19 cellular contexts compared by ENCODE assay signal in the genomic region with DNA sequence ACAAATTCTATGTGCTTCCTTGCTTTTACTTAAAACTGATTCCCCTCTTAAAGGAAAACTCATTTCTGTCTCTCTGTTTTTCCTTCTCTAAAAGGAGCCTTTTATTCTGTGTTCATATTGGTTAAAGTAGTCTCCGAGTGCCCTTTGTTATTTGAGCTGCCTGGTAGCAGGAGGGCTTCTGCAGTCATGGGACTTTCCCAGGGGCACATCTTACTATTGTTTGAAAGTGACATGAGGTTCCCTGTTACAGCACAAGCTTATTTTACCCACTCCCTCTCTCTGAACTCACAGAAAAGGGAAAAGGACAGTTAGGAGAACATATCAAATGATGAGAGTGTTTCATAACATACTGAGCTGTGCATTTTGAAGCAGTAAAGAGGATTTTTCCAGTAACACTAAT. TPM values are rescaled to one million over a fixed set of nuclear protein-coding genes. Genes with fewer than 3 reads are reported as not detected.
DNase-seq lines count a peak whose midpoint lies in the region; ATAC-seq, FAIRE-seq and TF ChIP-seq lines count a peak whose summit lies in the region.
"Had no signal": no experiment of that assay in that cellular context is flagged by ENCODE, and none has a peak within 500 bp of the region (broad histone marks: within the 10 kb centered on the region; RNA-seq: fewer than 3 reads in every experiment).

No MANE protein-coding gene starts in this region.

- peaks cover 60% of the 10 kb centered on the region for H3K4me1 ChIP-seq in KMS-11 (ENCODE audit: low read depth, poor library complexity, severe bottlenecking)

- H3K27me3 ChIP-seq in KMS-11 (ENCODE audit: insufficient read depth, low read depth): no peaks in the 10 kb centered on the region

- peaks cover 2% of the 10 kb centered on the region; the same call in 1 of the 2 replicates for H3K27me3 Mint-ChIP-seq in HFFc6 (ENCODE audit: insufficient read depth)
- H3K27me3 Mint-ChIP-seq in activated T-cell treated with anti-CD3 and anti-CD28 coated beads, Interleukin-2, amount 50 U/mL, for 72 hours (ENCODE audit: low read depth): no peaks in the 10 kb centered on the region
- H3K27me3 Mint-ChIP-seq: activated T-helper 17 cell treated with anti-CD3 and anti-CD28 coated beads, Interleukin-2, amount 50 U/mL, for 72 hours had no signal

- no peaks in the 10 kb centered on the region for H4K20me1 ChIP-seq in KMS-11 (ENCODE audit: insufficient read depth)

- no peaks in the 10 kb centered on the region for H3K36me3 ChIP-seq in KMS-11 (ENCODE audit: insufficient read depth)

- H3K27ac Mint-ChIP-seq in HFFc6: no peak overlapping the region
- H3K27ac Mint-ChIP-seq in activated T-cell treated with anti-CD3 and anti-CD28 coated beads, Interleukin-2, amount 50 U/mL, for 72 hours: no peak overlapping the region
- H3K27ac Mint-ChIP-seq: activated T-helper 17 cell treated with anti-CD3 and anti-CD28 coated beads, Interleukin-2, amount 50 U/mL, for 72 hours; T-helper 17 cell had no signal

- H3K4me1 Mint-ChIP-seq in HFFc6 (ENCODE audit: low read depth): no peaks in the 10 kb centered on the region
- peaks cover 10% of the 10 kb centered on the region for H3K4me1 Mint-ChIP-seq in activated T-cell treated with anti-CD3 and anti-CD28 coated beads, Interleukin-2, amount 50 U/mL, for 72 hours (ENCODE audit: low read depth)
- H3K4me1 Mint-ChIP-seq: activated T-helper 17 cell treated with anti-CD3 and anti-CD28 coated beads, Interleukin-2, amount 50 U/mL, for 72 hours; T-helper 17 cell had no signal

- no peak overlapping the region for H3K4me3 Mint-ChIP-seq in HFFc6
- H3K4me3 Mint-ChIP-seq in activated T-cell treated with anti-CD3 and anti-CD28 coated beads, Interleukin-2, amount 50 U/mL, for 72 hours: no peak overlapping the region
- H3K4me3 Mint-ChIP-seq: activated T-helper 17 cell treated with anti-CD3 and anti-CD28 coated beads, Interleukin-2, amount 50 U/mL, for 72 hours; T-helper 17 cell had no signal

- peaks cover 11% of the 10 kb centered on the region for H3K36me3 Mint-ChIP-seq in HFFc6 (ENCODE audit: low read depth)
- no peaks in the 10 kb centered on the region for H3K36me3 Mint-ChIP-seq in activated T-cell treated with anti-CD3 and anti-CD28 coated beads, Interleukin-2, amount 50 U/mL, for 72 hours (ENCODE audit: insufficient read depth in 2 of 2)

- no peaks in the 10 kb centered on the region for H3K79me2 ChIP-seq in KMS-11 (ENCODE audit: insufficient read depth, low read depth)

- H3K4me3 ChIP-seq in KMS-11 (IDR thresholded peaks at IDR 0.05; ENCODE audit: insufficient read depth, low read depth, low read length) (no peak overlapping the region), fibroblast of pulmonary artery (replicated peaks; ENCODE audit: low read depth, low read length) (no peak overlapping the region)
- H3K4me3 ChIP-seq: smooth muscle cell had no signal

- DNase-seq in GM19239 (ENCODE audit: insufficient read length, low spot score) (no peak), fibroblast of pulmonary artery (ENCODE audit: low read depth) (peak; percentile 41), renal cortical epithelial cell (ENCODE audit: low read depth) (peak; percentile 19), HFFc6 (no peak), AML-193 (lab: John Stamatoyannopoulos, UW) (no peak)
- DNase-seq in effector CD8-positive, alpha-beta T cell (lab: John Stamatoyannopoulos, UW): no peak
- no peak for DNase-seq in activated T-cell treated with anti-CD3 and anti-CD28 coated beads, Interleukin-2, amount 50 U/mL, for 72 hours
- DNase-seq: activated CD4-positive, alpha-beta T cell treated with anti-CD3 and anti-CD28 coated beads for 48 hours; effector CD4-positive, alpha-beta T cell; foreskin melanocyte; NCI-H510A; RPMI8226; T-helper 17 cell had no signal

- H3K9ac ChIP-seq in KMS-11: peak overlapping the region; percentile 48

- FAIRE-seq in GM19239 (lab: Jason Lieb, UNC): peak; percentile 21
- FAIRE-seq: HTR-8/SVneo had no signal

- peak overlapping the region; percentile 84 for H3K4me2 ChIP-seq in KMS-11
- H3K4me2 ChIP-seq: smooth muscle cell had no signal

- H3K9me3 Mint-ChIP-seq in HFFc6: peaks cover 4% of the 10 kb centered on the region; the same call in 1 of the 2 replicates
- H3K9me3 Mint-ChIP-seq in activated T-cell treated with anti-CD3 and anti-CD28 coated beads, Interleukin-2, amount 50 U/mL, for 72 hours: peaks cover 0 to 5% of the 10 kb centered on the region in 2 donors
- H3K9me3 Mint-ChIP-seq: activated T-helper 17 cell treated with anti-CD3 and anti-CD28 coated beads, Interleukin-2, amount 50 U/mL, for 72 hours had no signal

- no peak for ATAC-seq in activated T-cell treated with anti-CD3 and anti-CD28 coated beads, Interleukin-2, amount 50 U/mL, for 72 hours (replicated peaks in 1 of 2)
- ATAC-seq: activated T-helper 17 cell treated with anti-CD3 and anti-CD28 coated beads, Interleukin-2, amount 50 U/mL, for 72 hours; T-helper 17 cell had no signal

- H3K27ac ChIP-seq in KMS-11: peak overlapping the region; percentile 89
- H3K27ac ChIP-seq: C4-2B had no signal

- H2AFZ ChIP-seq in KMS-11 (ENCODE audit: low read depth): peak overlapping the region; percentile 40

- no peak for TF ChIP-seq CTCF in KMS-11 (conservative IDR thresholded peaks at IDR 0.05; ENCODE audit: low read depth, low read length)
- no peak for TF ChIP-seq CTCF in fibroblast of pulmonary artery (IDR thresholded peaks at IDR 0.05; ENCODE audit: low read length, missing control alignments)
- no peak for TF ChIP-seq CTCF in HFFc6 (IDR thresholded peaks at IDR 0.05)

RNA-seq across cellular contexts. Expression of gene ANGPTL1, which starts 58.1 kb away (rescaled TPM):
- 0.60 TPM in 1 of 2 replicates, not detected in the other for total RNA-seq in renal cortical epithelial cell
- not detected for total RNA-seq in HFFc6 (2021; fragmentation: NEBNext Ultra II Directional; extraction: Animal tissue kit (Norgen Biotek cat#: 25700))
- total RNA-seq in activated T-cell treated with anti-CD3 and anti-CD28 coated beads, Interleukin-2, amount 50 U/mL, for 72 hours: not detected
- total RNA-seq: activated T-helper 17 cell treated with anti-CD3 and anti-CD28 coated beads, Interleukin-2, amount 50 U/mL, for 72 hours; kidney epithelial cell; T-helper 17 cell had no signal

Comparison
In these comparisons a context has a peak if more than half of its experiments do, and no peak if none do; other contexts are left out.
1. DNase-seq: peak in fibroblast of pulmonary artery (single experiment) and renal cortical epithelial cell (single experiment); none in GM19239 (single experiment), effector CD8-positive, alpha-beta T cell (single experiment), HFFc6 (single experiment), AML-193 (0 of 2) and activated T-cell treated with anti-CD3 and anti-CD28 coated beads, Interleukin-2, amount 50 U/mL, for 72 hours (0 of 2).